In genomic region chr14:29805415-29806123, GRCh38 we compare ENCODE assay signal across 10 cellular contexts.
A peak's percentile ranks its signal among the peaks of the same experiment; 100 is the strongest.
DNase-seq lines count a peak whose midpoint lies in the region; ATAC-seq, FAIRE-seq and TF ChIP-seq lines count a peak whose summit lies in the region.
"Had no signal": no experiment of that assay in that cellular context is flagged by ENCODE, and none has a peak within 500 bp of the region (broad histone marks: within the 10 kb centered on the region; RNA-seq: fewer than 3 reads in every experiment).

No MANE protein-coding gene starts in this region.

- H3K36me3 ChIP-seq in HUES6 (ENCODE audit: control insufficient read depth, insufficient read depth, low read length) (no peaks in the 10 kb centered on the region), astrocyte (ENCODE audit: insufficient read depth, low read length) (no peaks in the 10 kb centered on the region)

- no peak overlapping the region for H2AFZ ChIP-seq in astrocyte (ENCODE audit: low read depth, low read length)

- H3K27me3 Mint-ChIP-seq in astrocyte (ENCODE audit: low read depth, unreplicated experiment), result no peaks in the 10 kb centered on the region
- no peaks in the 10 kb centered on the region for H3K27me3 Mint-ChIP-seq in activated T-cell treated with anti-CD3 and anti-CD28 coated beads, Interleukin-2, amount 50 U/mL, for 4 hours (ENCODE audit: low read depth)
- H3K27me3 Mint-ChIP-seq: activated CD4-positive, alpha-beta T cell treated with anti-CD3 and anti-CD28 coated beads, Interleukin-2, amount 10 ng/mL, durations not matched to agents 7 days and 5 days had no signal

- peaks cover 6% of the 10 kb centered on the region for H3K4me1 Mint-ChIP-seq in astrocyte (ENCODE audit: low read depth, unreplicated experiment)
- H3K4me1 Mint-ChIP-seq in activated T-cell treated with anti-CD3 and anti-CD28 coated beads, Interleukin-2, amount 50 U/mL, for 4 hours (ENCODE audit: low read depth), result no peaks in the 10 kb centered on the region
- H3K4me1 Mint-ChIP-seq: activated CD4-positive, alpha-beta T cell treated with anti-CD3 and anti-CD28 coated beads, Interleukin-2, amount 10 ng/mL, durations not matched to agents 7 days and 5 days had no signal

- H3K4me2 ChIP-seq in astrocyte (ENCODE audit: low read length), result peak overlapping the region; percentile 35

- no peaks in the 10 kb centered on the region for H3K79me2 ChIP-seq in astrocyte (ENCODE audit: insufficient read depth, low read length)

- no peaks in the 10 kb centered on the region for H3K9me3 Mint-ChIP-seq in astrocyte (ENCODE audit: unreplicated experiment)
- H3K9me3 Mint-ChIP-seq in activated T-cell treated with anti-CD3 and anti-CD28 coated beads, Interleukin-2, amount 50 U/mL, for 4 hours, result peaks cover 17% of the 10 kb centered on the region

- TF ChIP-seq CTCF in astrocyte (IDR thresholded peaks at IDR 0.05; ENCODE audit: insufficient read depth, low read depth, low read length), result no peak

- H3K27ac Mint-ChIP-seq in astrocyte (ENCODE audit: unreplicated experiment), result peak overlapping the region; percentile 68
- H3K27ac Mint-ChIP-seq: activated CD4-positive, alpha-beta T cell treated with anti-CD3 and anti-CD28 coated beads, Interleukin-2, amount 10 ng/mL, durations not matched to agents 7 days and 5 days had no signal

- peak; percentile 50 for FAIRE-seq in astrocyte (lab: Jason Lieb, UNC)

- H3K27me3 ChIP-seq in HUES6 (ENCODE audit: control insufficient read depth, insufficient read depth, low read length) (no peaks in the 10 kb centered on the region), astrocyte (ENCODE audit: insufficient read depth, low read length) (no peaks in the 10 kb centered on the region)

- no peak for ATAC-seq in HG02763 (IDR thresholded peaks at IDR 0.05; ENCODE audit: unreplicated experiment)
- no peak for ATAC-seq in activated T-cell treated with anti-CD3 and anti-CD28 coated beads, Interleukin-2, amount 50 U/mL, for 4 hours

- H4K20me1 ChIP-seq in astrocyte (ENCODE audit: insufficient read depth, low read length), result peaks cover 16% of the 10 kb centered on the region

- H3K9ac ChIP-seq in HUES6 (ENCODE audit: low read length), result no peak overlapping the region
- H3K9ac ChIP-seq in astrocyte (ENCODE audit: low read length), result no peak overlapping the region

- DNase-seq in AG08395 (ENCODE audit: low spot score) (peak; percentile 64), astrocyte (ENCODE audit: low read depth) (peak; percentile 98), kidney glomerular epithelial cell (lab: John Stamatoyannopoulos, UW) (peak; percentile 72), SIG-M5 (lab: John Stamatoyannopoulos, UW) (no peak), GOT3 (lab: John Stamatoyannopoulos, UW) (no peak)
- no peak for DNase-seq in activated T-cell treated with anti-CD3 and anti-CD28 coated beads, Interleukin-2, amount 50 U/mL, for 4 hours
- DNase-seq: activated CD4-positive, alpha-beta T cell treated with anti-CD3 and anti-CD28 coated beads, Interleukin-2, amount 10 ng/mL, durations not matched to agents 7 days and 5 days had no signal

- H3K4me1 ChIP-seq in HUES6 (ENCODE audit: control insufficient read depth, insufficient read depth, low read length) (peaks cover 28% of the 10 kb centered on the region; the same call in 1 of the 2 replicates), astrocyte (ENCODE audit: insufficient read depth, low read length) (no peaks in the 10 kb centered on the region)

- H3K9me3 ChIP-seq in HUES6 (ENCODE audit: control insufficient read depth, insufficient read depth, low read depth, low read length) (no peaks in the 10 kb centered on the region), astrocyte (ENCODE audit: insufficient read depth, low read depth, low read length) (no peaks in the 10 kb centered on the region)

- H3K4me3 ChIP-seq in HUES6 (ENCODE audit: low read depth, low read length) (no peak overlapping the region), astrocyte (ENCODE audit: insufficient read depth, low read depth, low read length) (no peak overlapping the region)

- no peaks in the 10 kb centered on the region for H3K36me3 Mint-ChIP-seq in astrocyte (ENCODE audit: low read depth, unreplicated experiment)
- H3K36me3 Mint-ChIP-seq in activated T-cell treated with anti-CD3 and anti-CD28 coated beads, Interleukin-2, amount 50 U/mL, for 4 hours (ENCODE audit: insufficient read depth), result no peaks in the 10 kb centered on the region

- no peak overlapping the region for H3K4me3 Mint-ChIP-seq in astrocyte (ENCODE audit: unreplicated experiment)
- H3K4me3 Mint-ChIP-seq in activated T-cell treated with anti-CD3 and anti-CD28 coated beads, Interleukin-2, amount 50 U/mL, for 4 hours, result no peak overlapping the region
- H3K4me3 Mint-ChIP-seq: activated CD4-positive, alpha-beta T cell treated with anti-CD3 and anti-CD28 coated beads, Interleukin-2, amount 10 ng/mL, durations not matched to agents 7 days and 5 days had no signal

- H3K27ac ChIP-seq in HUES6 (ENCODE audit: low read depth, low read length) (peak overlapping the region; percentile 72), astrocyte (ENCODE audit: low read depth, low read length) (no peak overlapping the region)
- H3K27ac ChIP-seq: HL-60 had no signal

Comparison
In these comparisons a context has a peak if more than half of its experiments do, and no peak if none do; other contexts are left out.
1. DNase-seq: peak in AG08395 (single experiment), astrocyte (single experiment) and kidney glomerular epithelial cell (single experiment); none in SIG-M5 (single experiment), activated T-cell treated with anti-CD3 and anti-CD28 coated beads, Interleukin-2, amount 50 U/mL, for 4 hours (single experiment) and GOT3 (single experiment).